Comparison of ENCODE assay signal across 9 cellular contexts in the genomic region with DNA sequence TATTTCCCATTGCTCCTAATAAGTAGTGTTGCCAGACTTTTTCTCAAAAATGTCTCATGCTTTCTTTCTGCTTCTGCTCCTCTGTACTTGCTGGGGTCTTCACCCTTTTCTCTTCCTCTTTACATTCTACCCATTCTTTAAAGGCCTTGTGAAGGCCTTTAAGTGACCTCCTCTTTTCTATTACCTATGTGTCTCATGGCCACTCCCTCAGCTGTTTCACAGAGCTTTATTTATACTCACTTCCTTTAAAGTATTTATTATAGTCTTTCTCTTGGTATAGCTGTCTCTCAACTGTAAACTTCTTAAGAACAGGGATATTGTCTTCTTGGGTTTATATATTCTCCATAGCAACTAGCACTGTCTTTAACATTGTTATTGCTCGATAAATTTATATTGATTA. TPM values are rescaled to one million over a fixed set of nuclear protein-coding genes. Genes with fewer than 3 reads are reported as not detected.
DNase-seq lines count a peak whose midpoint lies in the region; ATAC-seq and TF ChIP-seq lines count a peak whose summit lies in the region.
"Had no signal": no experiment of that assay in that cellular context is flagged by ENCODE, and none has a peak within 500 bp of the region (broad histone marks: within the 10 kb centered on the region; RNA-seq: fewer than 3 reads in every experiment).

No MANE protein-coding gene starts in this region.

- H3K27me3 Mint-ChIP-seq in Caco-2 (ENCODE audit: insufficient read depth, unreplicated experiment) (no peaks in the 10 kb centered on the region), neural progenitor cell (ENCODE audit: insufficient read depth, low read depth) (no peaks in the 10 kb centered on the region)

- ATAC-seq in GM18909 (IDR thresholded peaks at IDR 0.05; ENCODE audit: poor library complexity, unreplicated experiment), result no peak

- TF ChIP-seq CTCF in Caco-2 (IDR thresholded peaks at IDR 0.05; ENCODE audit: insufficient read depth in 1 of 2, low read depth in 1 of 2, low read length in 1 of 2, severe bottlenecking in 1 of 2, unreplicated experiment in 1 of 2) (no peak), neural progenitor cell (IDR thresholded peaks at IDR 0.05) (no peak)

- H3K27me3 ChIP-seq in Caco-2 (replicated peaks; ENCODE audit: control insufficient read depth, insufficient read depth, low read length), result no peaks in the 10 kb centered on the region
- H3K27me3 ChIP-seq in ectodermal cell (ENCODE audit: control insufficient read depth, insufficient read depth, low read length, poor library complexity, severe bottlenecking), result no peaks in the 10 kb centered on the region
- no peaks in the 10 kb centered on the region for H3K27me3 ChIP-seq in neural progenitor cell

- WGBS in ectodermal cell, 2 experiments, result 83% methylated on average over 1 of the region's 1 CpG; no CpG with 5 or more reads in 1 of the 2 experiments

- peak overlapping the region; percentile 30 for H3K9ac ChIP-seq in neural progenitor cell

- no peak overlapping the region for H3K27ac ChIP-seq in ectodermal cell (ENCODE audit: insufficient read depth, low read depth, low read length, poor library complexity, severe bottlenecking)
- H3K27ac ChIP-seq in neural progenitor cell, result no peak overlapping the region

- intact Hi-C loops in Caco-2 (cut with micrococcal nuclease; ENCODE audit: unreplicated experiment), result loop anchor here (5.0 kb wide), 2 partner anchors 116 to 134 kb away; no protein-coding TSS in a partner anchor

- H3K4me2 ChIP-seq in neural progenitor cell, result peak overlapping the region; percentile 93

- H2AFZ ChIP-seq in neural progenitor cell (replicated peaks), result no peak overlapping the region

- H3K4me1 Mint-ChIP-seq in Caco-2 (ENCODE audit: low read depth, unreplicated experiment), result peaks cover 7% of the 10 kb centered on the region
- H3K4me1 Mint-ChIP-seq in neural progenitor cell, result peaks cover 7% of the 10 kb centered on the region

- H3K9me3 Mint-ChIP-seq in Caco-2 (ENCODE audit: unreplicated experiment), result no peaks in the 10 kb centered on the region
- no peaks in the 10 kb centered on the region for H3K9me3 Mint-ChIP-seq in neural progenitor cell

- no peak for DNase-seq in Caco-2
- DNase-seq in NCI-H69 (lab: John Stamatoyannopoulos, UW), result peak; percentile 11
- no peak for DNase-seq in neural progenitor cell (ENCODE audit: low spot score)
- DNase-seq in SW 1271 (lab: John Stamatoyannopoulos, UW), result no peak
- DNase-seq in activated effector memory CD4-positive, alpha-beta T cell treated with Interleukin-2 at 50 U/mL for 16 hours, result no peak
- no peak for DNase-seq in hippocampal formation (lab: John Stamatoyannopoulos, UW)
- DNase-seq: foreskin melanocyte had no signal

- CTCF ChIA-PET in Caco-2 (lab: Charles Lee), result interaction anchor here (0.5 to 1.4 kb wide), 4 partner anchors 67 to 136 kb away, joined by 3 to 14 read pairs (median 4); a partner anchor contains a TSS

- peak overlapping the region; percentile 98 for H3K4me3 Mint-ChIP-seq in Caco-2 (ENCODE audit: unreplicated experiment)
- H3K4me3 Mint-ChIP-seq in neural progenitor cell, result peak overlapping the region; percentile 98

- H3K4me1 ChIP-seq in Caco-2, result no peaks in the 10 kb centered on the region; the same call in 1 of the 2 replicates
- H3K4me1 ChIP-seq in ectodermal cell (ENCODE audit: control insufficient read depth, insufficient read depth, low read length), result no peaks in the 10 kb centered on the region
- peaks cover 10% of the 10 kb centered on the region for H3K4me1 ChIP-seq in neural progenitor cell

- H3K4me3 ChIP-seq in Caco-2 (ENCODE audit: low read depth, low read length) (peak overlapping the region; percentile 65), ectodermal cell (ENCODE audit: insufficient read depth, low read depth, low read length) (peak overlapping the region; percentile 87), neural progenitor cell (peak overlapping the region; percentile 87)

- no peaks in the 10 kb centered on the region for H3F3A ChIP-seq in neural progenitor cell (ENCODE audit: low read depth)

- BruUV-seq in Caco-2 (replicated peaks; lab: Mats Ljungman, UMichigan), result TSS peak; percentile 50

- H3K36me3 Mint-ChIP-seq in Caco-2 (ENCODE audit: insufficient read depth, unreplicated experiment) (peaks cover 33% of the 10 kb centered on the region), neural progenitor cell (peaks cover 12% of the 10 kb centered on the region)

- H3K79me2 ChIP-seq in neural progenitor cell (ENCODE audit: low read depth), result peaks cover 26% of the 10 kb centered on the region

- H3K9me3 ChIP-seq in Caco-2 (no peaks in the 10 kb centered on the region), ectodermal cell (ENCODE audit: control insufficient read depth, low read length) (no peaks in the 10 kb centered on the region), neural progenitor cell (ENCODE audit: low read depth) (no peaks in the 10 kb centered on the region)

- H3K36me3 ChIP-seq in Caco-2 (ENCODE audit: control insufficient read depth, insufficient read depth, low read length) (no peaks in the 10 kb centered on the region; the same call in 1 of the 2 replicates), ectodermal cell (ENCODE audit: control insufficient read depth, insufficient read depth, low read length) (peaks cover 6% of the 10 kb centered on the region), neural progenitor cell (peaks cover 31% of the 10 kb centered on the region)

- H3K27ac Mint-ChIP-seq in Caco-2 (ENCODE audit: unreplicated experiment) (peak overlapping the region; percentile 97), neural progenitor cell (no peak overlapping the region)

- H4K20me1 ChIP-seq in neural progenitor cell (ENCODE audit: low read depth), result peaks cover 8% of the 10 kb centered on the region

- POLR2A ChIA-PET in Caco-2 (lab: Charles Lee), result interaction anchor here (0.6 to 1.4 kb wide), 4 partner anchors 9 to 493 kb away, joined by 3 to 6 read pairs (median 4); a partner anchor contains a TSS

RNA-seq across cellular contexts. Expression of a gene that starts 0.8 kb away (rescaled TPM):
- total RNA-seq in Caco-2 (2022) (13.3 and 14.7 TPM in 2 replicates), neural progenitor cell (ENCODE audit: low replicate concordance) (28.9 and 29.3 TPM in 2 replicates)
- 37.3 TPM for polyA plus RNA-seq in ectodermal cell (2013, experiment 1 of 4)
- polyA plus RNA-seq in ectodermal cell (2013, experiment 2 of 4), result 38.7 TPM
- 33.9 TPM for polyA plus RNA-seq in ectodermal cell (2013, experiment 3 of 4)
- 41.3 TPM for polyA plus RNA-seq in ectodermal cell (2013, experiment 4 of 4)

RNA-seq across cellular contexts. Expression of a gene that starts 24.5 kb away (rescaled TPM):
- total RNA-seq in Caco-2 (2022) (not detected in 2 replicates), neural progenitor cell (ENCODE audit: low replicate concordance) (not detected in 2 replicates)
- not detected for polyA plus RNA-seq in ectodermal cell (2013, experiment 1 of 4)
- not detected for polyA plus RNA-seq in ectodermal cell (2013, experiment 2 of 4)
- not detected for polyA plus RNA-seq in ectodermal cell (2013, experiment 3 of 4)
- not detected for polyA plus RNA-seq in ectodermal cell (2013, experiment 4 of 4)
